ENCODE assay signal across 1 cellular context in genomic region chr2:73828818-73829570, GRCh38.
TF ChIP-seq lines count a peak whose summit lies in the region.

Gene STAMBP (plus strand): TSS chr2:73828961. CDS start chr2:73830857, 1,896 bp downstream.

TF ChIP-seq in HepG2, 621 proteins besides CTCF, POLR2A, EP300 and RAD21 (continued from another document and continues in another):
- TF ChIP-seq ZNF142 (CRISPR knock-in tag; IDR thresholded peaks at IDR 0.05): no peak
- peak; percentile 65; the same call in 1 of the 2 replicates for TF ChIP-seq ZFP37 (CRISPR knock-in tag; IDR thresholded peaks at IDR 0.05; ENCODE audit: borderline replicate concordance)
- no peak for TF ChIP-seq RFX3 (CRISPR knock-in tag; IDR thresholded peaks at IDR 0.05)
- no peak for TF ChIP-seq ATM (IDR thresholded peaks at IDR 0.05; ENCODE audit: borderline replicate concordance)
- TF ChIP-seq U2AF2 (IDR thresholded peaks at IDR 0.05; ENCODE audit: low read depth, low read length): no peak
- TF ChIP-seq KAT2B (IDR thresholded peaks at IDR 0.05; ENCODE audit: borderline replicate concordance, low read depth, low read length): no peak
- TF ChIP-seq RNF219 (CRISPR knock-in tag; IDR thresholded peaks at IDR 0.05): no peak
- TF ChIP-seq MIER2 (CRISPR knock-in tag; IDR thresholded peaks at IDR 0.05): peak; percentile 59; the same call in 1 of the 2 replicates
- peak; percentile 82 for TF ChIP-seq TOPORS (CRISPR knock-in tag; IDR thresholded peaks at IDR 0.05)
- TF ChIP-seq ZNF282 (IDR thresholded peaks at IDR 0.05; ENCODE audit: partially characterized antibody): no peak
- peak; percentile 44; the same call in 1 of the 2 replicates for TF ChIP-seq IRX3 (CRISPR knock-in tag; IDR thresholded peaks at IDR 0.05; ENCODE audit: borderline replicate concordance, low read depth)
- TF ChIP-seq ZNF276 (CRISPR knock-in tag; IDR thresholded peaks at IDR 0.05; ENCODE audit: low read depth): no peak
- peak; percentile 84 for TF ChIP-seq ARNT2 (CRISPR knock-in tag; IDR thresholded peaks at IDR 0.05; ENCODE audit: low read depth)
- TF ChIP-seq GPBP1L1 (CRISPR knock-in tag; IDR thresholded peaks at IDR 0.05): no peak
- peak; percentile 43; the same call in 1 of the 2 replicates for TF ChIP-seq ZNF446 (CRISPR knock-in tag; IDR thresholded peaks at IDR 0.05)
- TF ChIP-seq EEA1 (CRISPR knock-in tag; IDR thresholded peaks at IDR 0.05; ENCODE audit: borderline replicate concordance): peak; percentile 90; the same call in 1 of the 2 replicates
- peak; percentile 62; the same call in 1 of the 2 replicates for TF ChIP-seq TGIF2 (CRISPR knock-in tag; IDR thresholded peaks at IDR 0.05)
- TF ChIP-seq MZF1 (CRISPR knock-in tag; IDR thresholded peaks at IDR 0.05; ENCODE audit: borderline replicate concordance): no peak
- TF ChIP-seq KAT8 (CRISPR knock-in tag; IDR thresholded peaks at IDR 0.05): peak; percentile 96
- peak; percentile 40; the same call in 1 of the 2 replicates for TF ChIP-seq PATZ1 (CRISPR knock-in tag; IDR thresholded peaks at IDR 0.05)
- no peak for TF ChIP-seq ZNF775 (CRISPR knock-in tag; IDR thresholded peaks at IDR 0.05; ENCODE audit: borderline replicate concordance)
- TF ChIP-seq ZNF260 (CRISPR knock-in tag; IDR thresholded peaks at IDR 0.05; ENCODE audit: borderline replicate concordance, low read depth): no peak
- peak; percentile 70; the same call in 1 of the 2 replicates for TF ChIP-seq ZKSCAN8 (CRISPR knock-in tag; IDR thresholded peaks at IDR 0.05; ENCODE audit: borderline replicate concordance)
- no peak for TF ChIP-seq ZFP41 (CRISPR knock-in tag; IDR thresholded peaks at IDR 0.05; ENCODE audit: borderline replicate concordance)
- peak; percentile 73 for TF ChIP-seq ETV5 (CRISPR knock-in tag; IDR thresholded peaks at IDR 0.05; ENCODE audit: borderline replicate concordance)
- no peak for TF ChIP-seq ZNF879 (CRISPR knock-in tag; IDR thresholded peaks at IDR 0.05)
- peak; percentile 85 for TF ChIP-seq HIVEP1 (CRISPR knock-in tag; IDR thresholded peaks at IDR 0.05)
- TF ChIP-seq ZBTB43 (CRISPR knock-in tag; conservative IDR thresholded peaks at IDR 0.05): no peak; the same call in 1 of the 2 replicates
- no peak for TF ChIP-seq ZNF672 (CRISPR knock-in tag; IDR thresholded peaks at IDR 0.05)
- TF ChIP-seq CHD2 (IDR thresholded peaks at IDR 0.05; ENCODE audit: low read depth, low read length): no peak
- TF ChIP-seq MTA3 (CRISPR knock-in tag; IDR thresholded peaks at IDR 0.05): no peak
- TF ChIP-seq CC2D1A (CRISPR knock-in tag; IDR thresholded peaks at IDR 0.05): no peak
- TF ChIP-seq SP5 (CRISPR knock-in tag; IDR thresholded peaks at IDR 0.05; ENCODE audit: borderline replicate concordance, low read depth): peak; percentile 87
- no peak for TF ChIP-seq SRF (IDR thresholded peaks at IDR 0.05; ENCODE audit: low read depth, low read length)
- TF ChIP-seq HNRNPL (IDR thresholded peaks at IDR 0.05; ENCODE audit: low read depth, low read length): no peak
- TF ChIP-seq TMF1 (CRISPR knock-in tag; IDR thresholded peaks at IDR 0.05; ENCODE audit: low read depth): no peak
- TF ChIP-seq GLMP (CRISPR knock-in tag; IDR thresholded peaks at IDR 0.05; ENCODE audit: borderline replicate concordance): no peak
- TF ChIP-seq DMTF1 (CRISPR knock-in tag; IDR thresholded peaks at IDR 0.05): no peak
- 0 out of 2 replicates have a peak, but pooled peaks have one; percentile 25 for TF ChIP-seq MYPOP (CRISPR knock-in tag; IDR thresholded peaks at IDR 0.05)
- TF ChIP-seq MAFF (IDR thresholded peaks at IDR 0.05; ENCODE audit: low read depth, low read length): no peak
- peak; percentile 67; the same call in 1 of the 2 replicates for TF ChIP-seq ZNF776 (CRISPR knock-in tag; IDR thresholded peaks at IDR 0.05)
- peak; percentile 64; the same call in 1 of the 2 replicates for TF ChIP-seq FOXC1 (CRISPR knock-in tag; IDR thresholded peaks at IDR 0.05; ENCODE audit: borderline replicate concordance)
